26 cellular contexts compared by ENCODE assay signal in the genomic region with DNA sequence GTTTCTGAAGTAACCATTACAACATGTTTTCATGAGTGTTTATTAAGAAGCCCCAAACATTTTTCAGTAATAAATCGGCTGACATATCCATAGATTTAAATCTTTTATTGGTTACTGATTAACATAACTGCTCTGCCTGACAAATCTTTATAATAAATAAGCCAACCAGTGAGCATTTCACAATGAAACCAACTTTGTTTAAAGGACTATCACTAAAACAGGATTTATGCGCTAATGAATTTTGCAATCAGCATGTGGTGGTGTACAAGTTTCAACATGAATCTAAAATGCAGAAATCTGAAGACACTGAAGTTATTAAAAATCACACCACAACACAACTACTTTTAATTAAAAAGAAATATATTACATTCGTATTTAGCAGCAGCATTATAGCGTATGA.
"Had no signal": no experiment of that assay in that cellular context is flagged by ENCODE, and none has a peak within 500 bp of the region (broad histone marks: within the 10 kb centered on the region; RNA-seq: fewer than 3 reads in every experiment).

No MANE protein-coding gene starts in this region.

- H3K4me2 ChIP-seq: SK-N-SH had no signal

- DNase-seq: activated CD4-positive, alpha-beta memory T cell treated with anti-CD3 and anti-CD28 coated beads, Interleukin-2, amount 10 ng/mL, durations not matched to agents 7 days and 5 days; activated CD4-positive, alpha-beta T cell treated with anti-CD3 and anti-CD28 coated beads for 36 hours; activated CD4-positive, alpha-beta T cell treated with anti-CD3 and anti-CD28 coated beads, Interleukin-2, amount 50 U/mL, for 1 hour; activated CD4-positive, CD25-positive, alpha-beta regulatory T cell; activated gamma-delta T cell treated with Interleukin-2 at 50 U/mL for 16 hours; activated naive CD4-positive, alpha-beta T cell treated with anti-CD3 and anti-CD28 coated beads, Interleukin-2, amount 10 ng/mL, durations not matched to agents 7 days and 5 days; activated naive CD8-positive, alpha-beta T cell treated with anti-CD3 and anti-CD28 coated beads for 36 hours; activated T-cell treated with anti-CD3 and anti-CD28 coated beads for 4 hours; activated T-cell treated with anti-CD3 and anti-CD28 coated beads, Interleukin-2, amount 50 U/mL, for 72 hours; anterior cingulate cortex; central memory CD4-positive, alpha-beta T cell; MG63; NCI-H1105; NCI-H1436; NCI-H1694 treated with DMSO at 0.1 percent for 48 hours; NCI-H2029 treated with DMSO at 0.1 percent for 48 hours; NCI-H510A treated with DMSO at 0.1 percent for 48 hours; NCI-H69; NK-92 treated with Interleukin-12 subunit alpha and Interleukin-12 subunit beta, amount 100 ng/mL, for 24 hours; OCI-M1; RPMI8226; SK-N-SH; T-helper 1 cell had no signal

- H3K9ac ChIP-seq: SK-N-SH had no signal

- ATAC-seq: activated CD4-positive, alpha-beta T cell treated with anti-CD3 and anti-CD28 coated beads for 36 hours; activated T-cell treated with anti-CD3 and anti-CD28 coated beads, Interleukin-2, amount 50 U/mL, for 72 hours; Panc1; Right ventricle myocardium inferior had no signal

- H3K9me3 ChIP-seq: MG63, SK-N-SH had no signal

- H3K27ac ChIP-seq: VCaP had no signal

- H3K4me3 ChIP-seq: MG63 had no signal

- H3K27me3 ChIP-seq: MG63 had no signal

- H3K36me3 ChIP-seq: MG63 had no signal
